18 cellular contexts compared by ENCODE assay signal in genomic region chr1:22935450-22935849, GRCh38. TPM values are rescaled to one million over a fixed set of nuclear protein-coding genes. Genes with fewer than 3 reads are reported as not detected.
DNase-seq lines count a peak whose midpoint lies in the region; ATAC-seq, FAIRE-seq and TF ChIP-seq lines count a peak whose summit lies in the region.
"Had no signal": no experiment of that assay in that cellular context is flagged by ENCODE, and none has a peak within 500 bp of the region (broad histone marks: within the 10 kb centered on the region; RNA-seq: fewer than 3 reads in every experiment).

No MANE protein-coding gene starts in this region.

- in situ Hi-C loops in GM12878 (cut with MboI), result no loop called here

- H3K4me1 ChIP-seq in GM12878 (ENCODE audit: control insufficient read depth, insufficient read depth, low read length), result no peaks in the 10 kb centered on the region
- H3K4me1 ChIP-seq: BLaER1 treated with 17β-estradiol and CSF1 and Interleukin-3, amounts not matched to agents 10 nM and 100 nM; HAP-1 had no signal

- 94% methylated on average over 3 of the region's 3 CpGs for WGBS in GM12878 (ENCODE audit: insufficient coverage, insufficient replicate concordance, low lambda C conversion rate, missing lambda C conversion rate)

- POLR2A ChIA-PET in GM12878 (lab: Charles Lee), result no interaction called here

- H3K27me3 ChIP-seq in GM12878 (replicated peaks in 1 of 2; ENCODE audit: control insufficient read depth in 2 of 2, insufficient read depth in 2 of 2, low read length in 1 of 2), result no peaks in the 10 kb centered on the region; a peak in 1 of 4 replicates
- H3K27me3 ChIP-seq: BLaER1 treated with 17β-estradiol and CSF1 and Interleukin-3, amounts not matched to agents 10 nM and 100 nM had no signal

- no peak overlapping the region for H3K9ac ChIP-seq in GM12878 (ENCODE audit: control insufficient read depth, insufficient read depth, low read length)
- H3K9ac ChIP-seq: BLaER1 treated with 17β-estradiol and CSF1 and Interleukin-3, amounts not matched to agents 10 nM and 100 nM had no signal

- TF ChIP-seq RAD21 in GM12878 (IDR thresholded peaks at IDR 0.05; ENCODE audit: insufficient read depth, low read depth, low read length), result no peak

- no peak for TF ChIP-seq CTCF in GM12878 (IDR thresholded peaks at IDR 0.05 in 2 of 3, conservative IDR thresholded peaks at IDR 0.05 in 1 of 3; ENCODE audit: control insufficient read depth in 2 of 3, extremely low read depth in 1 of 3, insufficient read depth in 1 of 3, low read depth in 3 of 3, low read length in 3 of 3)

- DNase-seq in cardiac septum (ENCODE audit: low spot score) (peak; percentile 6), Right ventricle myocardium superior (no peak), GM12878 (ENCODE audit: low read depth, low spot score) (no peak), posterior vena cava (ENCODE audit: low spot score) (peak; percentile 8), CD1c-positive myeloid dendritic cell (ENCODE audit: extremely low spot score) (no peak), inferior parietal cortex (ENCODE audit: extremely low spot score) (no peak), NCI-H226 (no peak)
- DNase-seq: ACHN; Calu3; CD4-positive, alpha-beta T cell; DND-41; GDM1; KBM-7 had no signal

- H3K4me3 ChIP-seq in GM12878, result no peak overlapping the region
- H3K4me3 ChIP-seq: BLaER1 treated with 17β-estradiol and CSF1 and Interleukin-3, amounts not matched to agents 10 nM and 100 nM; HAP-1 had no signal

- no peaks in the 10 kb centered on the region for H3K36me3 ChIP-seq in GM12878 (ENCODE audit: control insufficient read depth in 2 of 2, insufficient read depth in 2 of 2, low read length in 1 of 2)
- H3K36me3 ChIP-seq: BLaER1 treated with 17β-estradiol and CSF1 and Interleukin-3, amounts not matched to agents 10 nM and 100 nM; HAP-1 had no signal

- no TSS peak for BruUV-seq in GM12878 (replicated peaks; lab: Mats Ljungman, UMichigan)

- H3K9me3 ChIP-seq in GM12878 (replicated peaks; ENCODE audit: control insufficient read depth, insufficient read depth, low read length), result no peaks in the 10 kb centered on the region; the same call in 2 of the 3 replicates
- H3K9me3 ChIP-seq: HAP-1 had no signal

- H3K27ac ChIP-seq in GM12878 (ENCODE audit: control insufficient read depth, insufficient read depth), result no peak overlapping the region
- H3K27ac ChIP-seq: BLaER1 treated with 17β-estradiol and CSF1 and Interleukin-3, amounts not matched to agents 10 nM and 100 nM had no signal

- H3K4me2 ChIP-seq in GM12878 (ENCODE audit: control insufficient read depth, insufficient read depth), result no peak overlapping the region
- H3K4me2 ChIP-seq: BLaER1 treated with 17β-estradiol and CSF1 and Interleukin-3, amounts not matched to agents 10 nM and 100 nM had no signal

- TF ChIP-seq POLR2A in GM12878 (IDR thresholded peaks at IDR 0.05; ENCODE audit: low read depth, low read length), result no peak

- no peaks in the 10 kb centered on the region for H4K20me1 ChIP-seq in GM12878 (ENCODE audit: control insufficient read depth, insufficient read depth)
- H4K20me1 ChIP-seq: BLaER1 treated with 17β-estradiol and CSF1 and Interleukin-3, amounts not matched to agents 10 nM and 100 nM had no signal

- H3K79me2 ChIP-seq in GM12878 (ENCODE audit: control insufficient read depth, insufficient read depth, low read length), result no peaks in the 10 kb centered on the region

- CTCF ChIA-PET in GM12878 (lab: Yijun Ruan, JAX), result no interaction called here

- ATAC-seq in Right ventricle myocardium superior (ENCODE audit: poor library complexity), result no peak
- ATAC-seq in GM12878, result no peak

- TF ChIP-seq EP300 in GM12878 (IDR thresholded peaks at IDR 0.05; ENCODE audit: borderline replicate concordance in 1 of 2, control insufficient read depth in 1 of 2, low read depth in 2 of 2, low read length in 2 of 2), result no peak

- RAD21 ChIA-PET in GM12878 (lab: Charles Lee; ENCODE audit: unreplicated experiment), result no interaction called here

- intact Hi-C loops in cardiac septum (cut with DNase I), result no loop called here
- intact Hi-C loops in Right ventricle myocardium superior (cut with DNase I), result no loop called here
- intact Hi-C loops in GM12878 (cut with micrococcal nuclease; ENCODE audit: unreplicated experiment), result no loop called here
- intact Hi-C loops in posterior vena cava (cut with DNase I), result loop anchor here in 1 of 2 donors (10.0 kb wide), 1 partner anchor 231 kb away; no protein-coding TSS in a partner anchor

- no peak overlapping the region for H2AFZ ChIP-seq in GM12878 (ENCODE audit: control insufficient read depth, low read depth, low read length)

- no peak for FAIRE-seq in GM12878 (lab: Jason Lieb, UNC)
- FAIRE-seq: GM19239, H1 had no signal

- SMC1A ChIA-PET in GM12878 (lab: Charles Lee; ENCODE audit: uncharacterized antibody, unreplicated experiment), result no interaction called here

TF ChIP-seq in GM12878, 131 proteins besides CTCF, POLR2A, EP300 and RAD21:
- peak; percentile 74 for TF ChIP-seq PKNOX1 (IDR thresholded peaks at IDR 0.05)
- peak; percentile 58 for TF ChIP-seq PBX3 (IDR thresholded peaks at IDR 0.05; ENCODE audit: insufficient replicate concordance, low read depth, low read length)
- no peak for TF ChIP-seq USF1 (IDR thresholded peaks at IDR 0.05; ENCODE audit: borderline replicate concordance, extremely low read length, insufficient read depth, low read depth, low read length)

RNA-seq across cellular contexts. Expression of gene LACTBL1, which starts 37.2 kb away (rescaled TPM):
- total RNA-seq in cardiac septum (not detected), Right ventricle myocardium superior (not detected), GM12878 (2014; rRNA removed) (not detected in 2 replicates), GM12878 (2014; rRNA removed; fragmentation: Illumina TruSeq; extraction: Trizol) (not detected in 2 replicates), GM12878 (2021) (not detected in 2 replicates), posterior vena cava (not detected)
- not detected in 2 replicates for total RNA-seq in GM12878 (2013; cell fraction: nucleolus; rRNA removed)
- polyA plus RNA-seq in GM12878 (2011; ENCODE audit: low read depth), result not detected
- polyA plus RNA-seq in GM12878 (2011; rRNA removed) (not detected in 2 replicates), GM12878 (2014; fragmentation: Illumina TruSeq; extraction: Trizol) (not detected in 2 replicates), GM12878 (2014; fragmentation: Nextera tagmentation; extraction: Ambion mirVana) (not detected), GM12878 (2014; rRNA removed) (0.08 TPM in 1 of 2 replicates, not detected in the other), GM12878 (2016; fragmentation: Nextera tagmentation; extraction: Ambion mirVana) (not detected)
- not detected in 2 replicates for polyA plus RNA-seq in GM12878 (2011; cell fraction: cytosol; rRNA removed)
- polyA plus RNA-seq in GM12878 (2011; cell fraction: nucleus; rRNA removed), result not detected in 2 replicates
- polyA plus RNA-seq in GM12878 (2012), result not detected in 2 replicates
- polyA minus RNA-seq in GM12878 (2011; rRNA and poly(A)+ RNA removed), result not detected in 2 replicates
- polyA minus RNA-seq in GM12878 (2011; cell fraction: cytosol; rRNA and poly(A)+ RNA removed), result not detected in 2 replicates
- polyA minus RNA-seq in GM12878 (2011; cell fraction: nucleus; rRNA and poly(A)+ RNA removed), result not detected in 2 replicates
- total RNA-seq: A172; Calu3; CD4-positive, alpha-beta T cell; H1 had no signal
- polyA plus RNA-seq: H1 had no signal

Comparison
In these comparisons a context has a peak if more than half of its experiments do, and no peak if none do; other contexts are left out.
1. DNase-seq: peak in cardiac septum (single experiment) and posterior vena cava (single experiment); none in Right ventricle myocardium superior (single experiment), GM12878 (single experiment), CD1c-positive myeloid dendritic cell (single experiment), inferior parietal cortex (single experiment) and NCI-H226 (single experiment).